In the genomic region with DNA sequence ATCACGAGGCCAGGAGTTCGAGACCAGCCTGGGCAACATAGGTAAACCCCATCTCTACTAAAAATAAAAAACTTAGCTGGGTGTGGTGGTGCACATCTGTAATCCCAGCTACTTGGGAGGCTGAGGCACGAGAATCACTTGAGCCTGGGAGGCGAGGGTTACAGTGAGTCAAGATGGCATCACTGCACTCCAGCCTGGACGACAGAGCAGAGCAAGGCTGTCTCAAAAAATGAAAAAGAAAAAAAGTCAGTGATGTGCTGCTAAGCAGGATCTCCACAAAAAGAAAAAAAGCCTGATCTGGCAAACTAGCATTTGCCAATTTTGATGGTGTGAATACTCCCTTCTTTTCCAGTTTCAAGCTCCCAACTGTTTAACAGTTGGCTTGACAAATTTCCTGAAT, we compare ENCODE assay signal across 16 cellular contexts. TPM values are rescaled to one million over a fixed set of nuclear protein-coding genes. Genes with fewer than 3 reads are reported as not detected.
A peak's percentile ranks its signal among the peaks of the same experiment; 100 is the strongest.
DNase-seq lines count a peak whose midpoint lies in the region; ATAC-seq and TF ChIP-seq lines count a peak whose summit lies in the region.
"Had no signal": no experiment of that assay in that cellular context is flagged by ENCODE, and none has a peak within 500 bp of the region (broad histone marks: within the 10 kb centered on the region; RNA-seq: fewer than 3 reads in every experiment).

No MANE protein-coding gene starts in this region.

- WGBS in transverse colon (ENCODE audit: low coverage in 1 of 2), 2 donors: 91 to 97% methylated on average over 4 to 5 of the region's 5 CpGs

- intact Hi-C loops in transverse colon (cut with DNase I; ENCODE audit: low total_unique reads): no loop called here
- intact Hi-C loops in left ventricle myocardium superior (cut with micrococcal nuclease): no loop called here

- H3K27ac Mint-ChIP-seq in activated T-cell treated with anti-CD3 and anti-CD28 coated beads, Interleukin-2, amount 50 U/mL, for 24 hours: peak overlapping the region; percentile 90

- no peaks in the 10 kb centered on the region for H3K36me3 Mint-ChIP-seq in activated T-cell treated with anti-CD3 and anti-CD28 coated beads, Interleukin-2, amount 50 U/mL, for 24 hours (ENCODE audit: low read depth)

- no peak overlapping the region for H2AFZ ChIP-seq in fibroblast of lung (ENCODE audit: low read length)

- no peaks in the 10 kb centered on the region for H3K27me3 ChIP-seq in fibroblast of lung (ENCODE audit: control insufficient read depth, insufficient read depth, low read length)
- H3K27me3 ChIP-seq in transverse colon: no peaks in the 10 kb centered on the region

- no peak overlapping the region for H3K4me3 ChIP-seq in fibroblast of lung (replicated peaks in 1 of 4; ENCODE audit: control extremely low read depth in 1 of 4, insufficient read depth in 1 of 4, low read depth in 3 of 4, low read length in 4 of 4)
- H3K4me3 ChIP-seq in transverse colon: no peak overlapping the region
- H3K4me3 ChIP-seq: dorsolateral prefrontal cortex had no signal

- H3K9me3 Mint-ChIP-seq in activated T-cell treated with anti-CD3 and anti-CD28 coated beads, Interleukin-2, amount 50 U/mL, for 24 hours: no peaks in the 10 kb centered on the region

- H3K4me3 Mint-ChIP-seq in activated T-cell treated with anti-CD3 and anti-CD28 coated beads, Interleukin-2, amount 50 U/mL, for 24 hours: no peak overlapping the region
- H3K4me3 Mint-ChIP-seq: brain had no signal

- no peak overlapping the region for H3K4me2 ChIP-seq in fibroblast of lung (ENCODE audit: extremely low read depth, insufficient read depth, low read length)

- no peaks in the 10 kb centered on the region for H3K9me3 ChIP-seq in fibroblast of lung (ENCODE audit: control insufficient read depth, insufficient read depth, low read depth, low read length)
- no peaks in the 10 kb centered on the region for H3K9me3 ChIP-seq in transverse colon

- no peaks in the 10 kb centered on the region for H4K20me1 ChIP-seq in fibroblast of lung (ENCODE audit: control insufficient read depth, extremely low read depth, insufficient read depth, low read length)

- H3K79me2 ChIP-seq in fibroblast of lung (ENCODE audit: control insufficient read depth, insufficient read depth, low read length): peaks cover 16% of the 10 kb centered on the region

- TF ChIP-seq CTCF in RWPE1 (conservative IDR thresholded peaks at IDR 0.05; ENCODE audit: low read depth) (no peak), fibroblast of lung (conservative IDR thresholded peaks at IDR 0.05 in 1 of 2, IDR thresholded peaks at IDR 0.05 in 1 of 2; ENCODE audit: low read depth in 1 of 2, low read length in 2 of 2) (no peak), transverse colon (IDR thresholded peaks at IDR 0.05) (no peak)

- peak overlapping the region; percentile 30; the same call in 1 of the 2 replicates for H3K27ac ChIP-seq in RWPE1
- peak overlapping the region; percentile 66 for H3K27ac ChIP-seq in fibroblast of lung (ENCODE audit: insufficient read depth, low read length)
- peak overlapping the region; percentile 53 to 69 (median 64) for H3K27ac ChIP-seq in transverse colon
- H3K27ac ChIP-seq: dorsolateral prefrontal cortex had no signal

- TF ChIP-seq EP300 in transverse colon (IDR thresholded peaks at IDR 0.05; ENCODE audit: low read depth): no peak

- H3K9ac ChIP-seq in fibroblast of lung (ENCODE audit: insufficient read depth, low read length): no peak overlapping the region

- CTCF ChIA-PET in RWPE1 (lab: Yijun Ruan, JAX): no interaction called here

- POLR2A ChIA-PET in RWPE1 (lab: Yijun Ruan, JAX; ENCODE audit: low non-redundant PET): no interaction called here

- H3K4me1 Mint-ChIP-seq in activated T-cell treated with anti-CD3 and anti-CD28 coated beads, Interleukin-2, amount 50 U/mL, for 24 hours (ENCODE audit: low read depth): peaks cover 55% of the 10 kb centered on the region

- ATAC-seq in left ventricle myocardium superior: no peak

- H3K36me3 ChIP-seq in fibroblast of lung (ENCODE audit: control insufficient read depth, insufficient read depth, low read length) (peaks cover 13% of the 10 kb centered on the region), transverse colon (no peaks in the 10 kb centered on the region)

- no peaks in the 10 kb centered on the region for H3K27me3 Mint-ChIP-seq in activated T-cell treated with anti-CD3 and anti-CD28 coated beads, Interleukin-2, amount 50 U/mL, for 24 hours
- H3K27me3 Mint-ChIP-seq: brain had no signal

- no peak for TF ChIP-seq POLR2A in transverse colon (IDR thresholded peaks at IDR 0.05)

- no peaks in the 10 kb centered on the region for H3K4me1 ChIP-seq in fibroblast of lung (ENCODE audit: control insufficient read depth, extremely low read depth, insufficient read depth, low read length)
- peaks cover 0 to 4% (median 0%) of the 10 kb centered on the region in 4 donors for H3K4me1 ChIP-seq in transverse colon

- DNase-seq in activated T-cell treated with anti-CD3 and anti-CD28 coated beads, Interleukin-2, amount 50 U/mL, for 24 hours: no peak
- DNase-seq in activated T-cell treated with anti-CD3 and anti-CD28 coated beads for 4 hours: no peak
- DNase-seq in RWPE1 (ENCODE audit: low spot score): no peak
- DNase-seq in fibroblast of lung (ENCODE audit: low read depth in 2 of 2): no peak
- DNase-seq in transverse colon: no peak
- DNase-seq in RPMI8226: no peak
- DNase-seq in NCI-H510A (lab: John Stamatoyannopoulos, UW): no peak
- DNase-seq in left ventricle myocardium superior: no peak
- DNase-seq: activated naive CD4-positive, alpha-beta T cell treated with Interleukin-2 at 50 U/mL for 16 hours; dorsolateral prefrontal cortex; hypothalamus; NCI-H1092 treated with DMSO at 0.1 percent for 48 hours; NK-92 treated with Interleukin-12 subunit alpha and Interleukin-12 subunit beta, amount 100 ng/mL, for 24 hours; SHP77 treated with DMSO at 0.1 percent for 48 hours; stimulated activated naive CD4-positive, alpha-beta T cell treated with Interleukin-2 at 50 U/mL for 16 hours had no signal

- in situ Hi-C loops in transverse colon (cut with MboI; ENCODE audit: low pct_ligation_motif_present in 1 of 4, low pct_unique_long_range_greater_than_20kb in 1 of 4, low sequenced_read_pairs in 3 of 4): no loop called here

RNA-seq across cellular contexts. Expression of a gene that starts 21.9 kb away (rescaled TPM):
- total RNA-seq in fibroblast of lung (164 and 265 TPM in 2 replicates), transverse colon (10 to 100 TPM in 1 of 4 donors, 1 to 10 TPM in 2, under 1 TPM in 1; 0.75 to 10.7 (median 6.8) TPM), left ventricle myocardium superior (7.2 TPM)
- 700 and 797 TPM in 2 replicates for polyA plus RNA-seq in fibroblast of lung
- 319 and 383 TPM in 2 replicates for polyA plus RNA-seq in fibroblast of lung (2012)
- polyA minus RNA-seq in fibroblast of lung (ENCODE audit: low replicate concordance): 553 and 578 TPM in 2 replicates

Comparison
In these comparisons a context has a peak if more than half of its experiments do, and no peak if none do; other contexts are left out.
1. RNA of a gene that starts 21.9 kb away (total RNA-seq): 164 to 265 TPM in fibroblast of lung; 0.75 to 10.7 TPM in transverse colon and 7.2 TPM in left ventricle myocardium superior (single experiment); every median in the first group is over 10 times any median in the second.
2. Peak in every context shown above with its lines, with median percentiles within 50 percentile points of each other: H3K27ac ChIP-seq.